Comparison of ENCODE assay signal across 11 cellular contexts in the genomic region with DNA sequence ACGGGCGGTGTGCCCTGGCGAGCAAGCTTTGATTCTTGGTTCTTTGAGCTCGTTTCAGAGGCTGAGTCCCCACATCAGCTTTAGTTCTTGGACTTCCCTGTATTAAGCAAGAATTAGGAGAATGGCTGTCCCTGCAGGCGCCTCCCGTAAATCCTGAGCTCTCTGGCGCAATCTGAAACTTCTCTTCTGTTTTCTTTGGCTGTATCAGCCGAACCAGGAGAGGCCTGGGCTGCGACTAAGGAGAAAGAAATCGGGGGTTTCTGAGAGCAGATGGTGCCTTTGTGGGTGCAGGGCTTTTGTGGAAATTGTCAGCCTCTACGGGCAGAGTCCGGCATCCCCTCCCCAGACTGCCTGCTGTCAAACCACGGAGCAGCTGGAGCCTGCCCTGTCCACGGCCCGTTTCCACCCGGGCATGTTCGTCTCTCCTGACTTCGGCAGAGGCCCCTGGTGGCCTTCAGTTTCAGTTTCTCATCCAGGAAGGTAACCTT. TPM values are rescaled to one million over a fixed set of nuclear protein-coding genes. Genes with fewer than 3 reads are reported as not detected.
DNase-seq lines count a peak whose midpoint lies in the region; ATAC-seq and TF ChIP-seq lines count a peak whose summit lies in the region.
"Had no signal": no experiment of that assay in that cellular context is flagged by ENCODE, and none has a peak within 500 bp of the region (broad histone marks: within the 10 kb centered on the region; RNA-seq: fewer than 3 reads in every experiment).

No MANE protein-coding gene starts in this region.

- no peak for TF ChIP-seq POLR2A in tibial nerve (IDR thresholded peaks at IDR 0.05)

- H3K27me3 Mint-ChIP-seq in effector memory CD8-positive, alpha-beta T cell = no peaks in the 10 kb centered on the region

- peak in 1 of 2 donors; percentile 83 for TF ChIP-seq EP300 in tibial nerve (IDR thresholded peaks at IDR 0.05)

- H3K36me3 ChIP-seq in SJCRH30 = 0 out of 2 replicates have a peak, but pooled peaks cover 2% of the 10 kb centered on the region
- peaks cover 3 to 94% (median 22%) of the 10 kb centered on the region in 3 donors for H3K36me3 ChIP-seq in tibial nerve

- H3K27ac ChIP-seq in SJCRH30 (no peak overlapping the region), tibial nerve (peak overlapping the region; percentile 39 to 71 (median 62))

- DNase-seq in SJCRH30 (peak; percentile 43 to 53), medulla oblongata (ENCODE audit: extremely low spot score) (peak; percentile 24), tibial nerve (ENCODE audit: low spot score in 2 of 2) (peak in 1 of 2 donors; percentile 67), NCI-H345 (lab: John Stamatoyannopoulos, UW) (no peak), activated gamma-delta T cell treated with Interleukin-2 at 50 U/mL for 16 hours (no peak), activated T-cell treated with anti-CD3 and anti-CD28 coated beads for 4 hours (no peak)
- DNase-seq in effector memory CD8-positive, alpha-beta T cell = no peak
- DNase-seq in stimulated activated naive CD4-positive, alpha-beta T cell (lab: John Stamatoyannopoulos, UW) = no peak
- DNase-seq: amniotic stem cell, GF-D8, MM.1S had no signal

- peaks cover 8% of the 10 kb centered on the region for H3K4me1 ChIP-seq in SJCRH30
- H3K4me1 ChIP-seq in tibial nerve = peaks cover 0 to 34% (median 0%) of the 10 kb centered on the region in 4 donors

- TF ChIP-seq CTCF in tibial nerve (IDR thresholded peaks at IDR 0.05) = no peak

- H3K9me3 ChIP-seq in SJCRH30 (replicated peaks) = no peaks in the 10 kb centered on the region
- peaks cover 0 to 5% (median 0%) of the 10 kb centered on the region in 4 donors for H3K9me3 ChIP-seq in tibial nerve

- no peaks in the 10 kb centered on the region for H3K4me1 Mint-ChIP-seq in effector memory CD8-positive, alpha-beta T cell (ENCODE audit: low read depth in 2 of 2)

- peak overlapping the region; percentile 23 to 69 for H3K27ac Mint-ChIP-seq in effector memory CD8-positive, alpha-beta T cell

- 41 to 63% methylated on average over 18 of the region's 18 CpGs for WGBS in tibial nerve, 2 donors

- no peaks in the 10 kb centered on the region for H3K9me3 Mint-ChIP-seq in effector memory CD8-positive, alpha-beta T cell

- H3K27me3 ChIP-seq in SJCRH30 (no peaks in the 10 kb centered on the region), tibial nerve (no peaks in the 10 kb centered on the region)

- H3K4me3 Mint-ChIP-seq in effector memory CD8-positive, alpha-beta T cell = no peak overlapping the region

- ATAC-seq in effector memory CD8-positive, alpha-beta T cell (replicated peaks) = no peak

- H3K4me3 ChIP-seq in SJCRH30 (no peak overlapping the region), tibial nerve (peak overlapping the region in 1 of 4 donors; percentile 24)

- H3K36me3 Mint-ChIP-seq in effector memory CD8-positive, alpha-beta T cell (ENCODE audit: insufficient read depth) = peaks cover 23% of the 10 kb centered on the region

RNA-seq across cellular contexts. Expression of a gene that starts 17.9 kb away (rescaled TPM):
- total RNA-seq in SJCRH30 (2014; rRNA removed; shearing (Covaris generic)) = 18.7 and 19.0 TPM in 2 replicates
- total RNA-seq in tibial nerve = 10 to 100 TPM; 11.4 to 16.7 (median 13.3) TPM

RNA-seq across cellular contexts. Expression of a gene that starts 31.2 kb away (rescaled TPM):
- total RNA-seq in SJCRH30 (2014; rRNA removed; shearing (Covaris generic)) = 33.5 and 36.2 TPM in 2 replicates
- total RNA-seq in tibial nerve = 10 to 100 TPM; 15.5 to 29.4 (median 19.0) TPM

RNA-seq across cellular contexts. Expression of a gene that starts 39.2 kb away (rescaled TPM):
- 41.5 and 46.4 TPM in 2 replicates for total RNA-seq in SJCRH30 (2014; rRNA removed; shearing (Covaris generic))
- 100 to 1,000 TPM; 122 to 156 (median 143) TPM for total RNA-seq in tibial nerve

Comparison
In these comparisons a context has a peak if more than half of its experiments do, and no peak if none do; other contexts are left out.
1. DNase-seq: peak in SJCRH30 (2 of 2) and medulla oblongata (single experiment); none in effector memory CD8-positive, alpha-beta T cell (0 of 3), stimulated activated naive CD4-positive, alpha-beta T cell (0 of 6), NCI-H345 (single experiment), activated gamma-delta T cell treated with Interleukin-2 at 50 U/mL for 16 hours (single experiment) and activated T-cell treated with anti-CD3 and anti-CD28 coated beads for 4 hours (single experiment).